In the genomic region with DNA sequence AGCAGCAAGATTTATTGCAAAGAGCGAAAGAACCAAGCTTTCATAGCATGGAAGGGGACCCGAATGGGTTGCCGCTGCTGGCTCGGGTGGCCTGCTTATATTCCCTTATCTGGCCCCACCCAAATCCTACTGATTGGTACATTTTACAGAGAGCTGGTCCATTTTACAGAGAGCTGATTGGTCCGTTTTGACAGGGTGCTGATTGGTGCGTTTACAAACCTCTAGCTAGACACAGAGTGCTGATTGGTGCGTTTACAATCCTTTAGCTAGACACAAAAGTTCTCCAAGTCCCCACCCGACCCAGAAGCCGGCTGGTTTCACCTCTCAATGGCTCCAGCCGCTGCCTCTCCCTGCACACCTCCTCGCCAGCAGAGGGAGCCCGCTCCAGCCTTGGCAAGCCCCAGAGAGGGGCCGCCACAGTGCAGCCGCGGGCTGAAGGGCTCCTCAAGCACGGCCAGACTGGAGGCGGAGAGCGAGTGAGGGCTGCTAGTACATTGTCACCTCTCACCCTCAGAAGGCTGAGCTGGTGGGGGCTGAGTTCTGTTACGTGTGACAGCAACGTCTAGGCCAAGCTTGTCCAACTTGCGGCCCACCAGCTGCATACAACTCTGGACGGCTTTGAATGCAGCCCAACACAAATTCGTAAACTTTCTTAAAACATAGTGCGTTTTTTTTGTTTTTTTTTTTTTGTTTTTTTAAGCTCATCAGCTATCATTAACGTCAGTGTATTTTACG, we compare ENCODE assay signal across 9 cellular contexts. TPM values are rescaled to one million over a fixed set of nuclear protein-coding genes. Genes with fewer than 3 reads are reported as not detected.
DNase-seq lines count a peak whose midpoint lies in the region; ATAC-seq and TF ChIP-seq lines count a peak whose summit lies in the region.
"Had no signal": no experiment of that assay in that cellular context is flagged by ENCODE, and none has a peak within 500 bp of the region (broad histone marks: within the 10 kb centered on the region; RNA-seq: fewer than 3 reads in every experiment).

No MANE protein-coding gene starts in this region.

- H3K36me3 ChIP-seq in GM06990 (ENCODE audit: control insufficient read depth, insufficient read depth, low read length): no peaks in the 10 kb centered on the region

- DNase-seq in GM06990 (ENCODE audit: extremely low read depth, insufficient read length): peak; percentile 56
- DNase-seq in T-helper 1 cell: peak; percentile 20 to 54 (median 37)
- peak; percentile 21 for DNase-seq in amniotic epithelial cell (ENCODE audit: low read depth)
- peak; percentile 64 for DNase-seq in left lobe of liver (ENCODE audit: low spot score)
- peak; percentile 39 for DNase-seq in stimulated activated CD8-positive, alpha-beta memory T cell treated with anti-CD3 and anti-CD28 coated beads, Interleukin-15, amount 100 ng/mL, for 1 hour (ENCODE audit: low read depth)
- no peak for DNase-seq in EL

- peak overlapping the region; percentile 39 for H3K4me3 ChIP-seq in GM06990 (replicated peaks; ENCODE audit: low read depth, low read length)

- peak; percentile 76 for TF ChIP-seq CTCF in GM06990 (IDR thresholded peaks at IDR 0.05; ENCODE audit: insufficient read depth, low read length, poor library complexity, severe bottlenecking)

- peak; percentile 92 for ATAC-seq in HG02981 (IDR thresholded peaks at IDR 0.05; ENCODE audit: unreplicated experiment)
- peak; percentile 96 for ATAC-seq in left lobe of liver
- no peak for ATAC-seq in GM18517 (IDR thresholded peaks at IDR 0.05; ENCODE audit: unreplicated experiment)

- no peaks in the 10 kb centered on the region for H3K27me3 ChIP-seq in GM06990 (replicated peaks; ENCODE audit: control insufficient read depth, insufficient read depth, low read length)

RNA-seq across cellular contexts. Expression of a gene that starts 8.7 kb away (rescaled TPM):
- not detected for total RNA-seq in left lobe of liver
- total RNA-seq: urinary bladder had no signal

RNA-seq across cellular contexts. Expression of a gene that starts 24.1 kb away (rescaled TPM):
- total RNA-seq in left lobe of liver: 4.7 TPM
